Comparison of ENCODE assay signal across 1 cellular context in genomic region chr21:45996311-45997204, GRCh38.
TF ChIP-seq lines count a peak whose summit lies in the region.

No MANE protein-coding gene starts in this region.

TF ChIP-seq in HepG2, 621 proteins besides CTCF, POLR2A, EP300 and RAD21:
- TF ChIP-seq FLYWCH1 (CRISPR knock-in tag; IDR thresholded peaks at IDR 0.05), result no peak
- no peak for TF ChIP-seq ZNF12 (CRISPR knock-in tag; IDR thresholded peaks at IDR 0.05)
- no peak for TF ChIP-seq HMGXB4 (CRISPR knock-in tag; IDR thresholded peaks at IDR 0.05; ENCODE audit: borderline replicate concordance in 1 of 2, low read depth in 1 of 2)
- no peak for TF ChIP-seq HINFP (CRISPR knock-in tag; IDR thresholded peaks at IDR 0.05; ENCODE audit: low read depth)
- no peak for TF ChIP-seq ATF3 (CRISPR knock-in tag; IDR thresholded peaks at IDR 0.05)
- TF ChIP-seq ZXDC (CRISPR knock-in tag; IDR thresholded peaks at IDR 0.05), result no peak
- no peak for TF ChIP-seq SIX4 (CRISPR knock-in tag; IDR thresholded peaks at IDR 0.05)
- no peak for TF ChIP-seq TP53 (CRISPR knock-in tag; conservative IDR thresholded peaks at IDR 0.05)
- no peak for TF ChIP-seq ZFP82 (CRISPR knock-in tag; IDR thresholded peaks at IDR 0.05; ENCODE audit: borderline replicate concordance)
- TF ChIP-seq ZFP62 (CRISPR knock-in tag; IDR thresholded peaks at IDR 0.05), result no peak
- no peak for TF ChIP-seq ZFP36L2 (CRISPR knock-in tag; IDR thresholded peaks at IDR 0.05)
TF ChIP-seq in HepG2: peak in this region for 0.
